ENCODE assay signal across 16 cellular contexts in genomic region chr3:105571005-105571404, GRCh38.
"Had no signal": no experiment of that assay in that cellular context is flagged by ENCODE, and none has a peak within 500 bp of the region (broad histone marks: within the 10 kb centered on the region; RNA-seq: fewer than 3 reads in every experiment).

No MANE protein-coding gene starts in this region.

- DNase-seq: Karpas-422, KBM-7, MG63, NCI-H1092 treated with DMSO at 0.1 percent for 48 hours, NCI-H1436, NCI-H187, NCI-H2029 treated with DMSO at 0.1 percent for 48 hours, NCI-H2227 treated with DMSO at 0.1 percent for 48 hours, NCI-H524, NCI-H526 treated with DMSO at 0.1 percent for 48 hours, NCI-H748 treated with DMSO at 0.1 percent for 48 hours, PC-3, SHP77 treated with DMSO at 0.1 percent for 48 hours, SJCRH30, T-helper 1 cell had no signal

- H3K4me1 ChIP-seq: SJCRH30 had no signal

- H3K27ac ChIP-seq: HL-60, SJCRH30 had no signal

- H3K27me3 ChIP-seq: MG63, SJCRH30 had no signal

- H3K9me3 ChIP-seq: MG63, SJCRH30 had no signal

- H3K4me3 ChIP-seq: MG63, SJCRH30 had no signal

- H3K36me3 ChIP-seq: MG63, SJCRH30 had no signal
